13 cellular contexts compared by ENCODE assay signal in the genomic region with DNA sequence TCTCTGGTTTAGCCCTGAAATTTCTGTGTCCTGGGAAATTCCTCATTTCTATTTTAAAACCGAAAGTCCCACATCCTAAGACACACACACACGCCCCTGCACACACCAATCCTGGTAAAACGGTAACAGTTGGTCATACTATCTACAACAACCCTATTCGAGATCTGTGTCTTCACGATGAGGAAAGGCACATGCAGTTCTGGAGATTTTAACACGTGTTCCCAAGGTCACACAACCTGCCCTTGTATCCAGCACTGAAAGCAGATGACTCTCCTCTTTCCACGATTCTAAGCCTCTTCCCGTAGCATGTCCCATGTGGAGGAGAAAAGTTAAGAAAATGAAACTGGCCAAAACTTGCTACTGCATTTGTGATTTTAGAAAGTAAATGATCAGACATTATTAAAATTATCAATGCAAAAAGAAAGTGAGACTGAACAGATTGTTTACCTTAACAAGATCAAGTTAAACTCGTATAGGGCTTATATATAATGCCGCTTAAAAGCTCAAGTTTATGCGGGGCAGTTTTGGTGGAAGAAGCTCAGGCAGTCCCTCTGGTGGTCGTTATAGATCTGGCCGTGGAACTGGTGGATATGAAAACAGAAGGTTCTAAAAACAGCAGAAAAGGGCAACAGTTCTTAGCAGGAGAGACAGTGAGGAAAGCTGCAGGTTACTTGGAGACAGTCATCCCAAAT. TPM values are rescaled to one million over a fixed set of nuclear protein-coding genes. Genes with fewer than 3 reads are reported as not detected.
DNase-seq lines count a peak whose midpoint lies in the region; ATAC-seq, FAIRE-seq and TF ChIP-seq lines count a peak whose summit lies in the region.
"Had no signal": no experiment of that assay in that cellular context is flagged by ENCODE, and none has a peak within 500 bp of the region (broad histone marks: within the 10 kb centered on the region; RNA-seq: fewer than 3 reads in every experiment).

No MANE protein-coding gene starts in this region.

- no peak overlapping the region for H3K27ac Mint-ChIP-seq in CD8-positive, alpha-beta memory T cell
- H3K27ac Mint-ChIP-seq: activated CD4-positive, alpha-beta T cell treated with anti-CD3 and anti-CD28 coated beads, Interleukin-2, amount 10 ng/mL, durations not matched to agents 7 days and 5 days had no signal

- H2BK120ac ChIP-seq in H1 (replicated peaks; ENCODE audit: low read depth, low read length): peak overlapping the region; percentile 88

- TF ChIP-seq EP300 in H1 (IDR thresholded peaks at IDR 0.05; ENCODE audit: borderline replicate concordance in 1 of 2, low read depth in 2 of 2, low read length in 2 of 2) (no peak), suprapubic skin (IDR thresholded peaks at IDR 0.05) (no peak)

- H4K8ac ChIP-seq in H1 (ENCODE audit: extremely low read depth, insufficient read depth, low read length): no peak overlapping the region

- H3K27ac ChIP-seq in H1 (ENCODE audit: low read depth, low read length) (no peak overlapping the region), suprapubic skin (no peak overlapping the region)
- no peak overlapping the region for H3K27ac ChIP-seq in CD8-positive, alpha-beta memory T cell (ENCODE audit: low read depth, low read length)
- H3K27ac ChIP-seq: spleen had no signal

- no peak overlapping the region for H4K5ac ChIP-seq in H1 (ENCODE audit: insufficient read length, low read depth, low read length)

- FAIRE-seq in H1 (lab: Jason Lieb, UNC): peak; percentile 66
- FAIRE-seq: islet of Langerhans had no signal

- no peak overlapping the region for H2BK15ac ChIP-seq in H1 (ENCODE audit: low read length)

- peak; percentile 33 to 50 for TF ChIP-seq RAD21 in H1 (IDR thresholded peaks at IDR 0.05 in 1 of 2, conservative IDR thresholded peaks at IDR 0.05 in 1 of 2; ENCODE audit: low read depth in 2 of 2, low read length in 2 of 2)

- peaks cover 2 to 9% (median 5%) of the 10 kb centered on the region in 4 experiments; a peak in 6 of 7 replicates for H3K4me1 ChIP-seq in H1 (replicated peaks in 1 of 4; ENCODE audit: control insufficient read depth in 3 of 4, insufficient read depth in 4 of 4, low read length in 3 of 4)
- no peaks in the 10 kb centered on the region for H3K4me1 ChIP-seq in suprapubic skin
- no peaks in the 10 kb centered on the region for H3K4me1 ChIP-seq in CD8-positive, alpha-beta memory T cell (ENCODE audit: insufficient read depth, low read length)

- no peak overlapping the region for H3K4me3 Mint-ChIP-seq in CD8-positive, alpha-beta memory T cell
- H3K4me3 Mint-ChIP-seq: activated CD4-positive, alpha-beta T cell treated with anti-CD3 and anti-CD28 coated beads, Interleukin-2, amount 10 ng/mL, durations not matched to agents 7 days and 5 days had no signal

- H2AFZ ChIP-seq in H1 (ENCODE audit: low read length): no peak overlapping the region

- peak; percentile 22 to 49 for DNase-seq in NOMO-1 (lab: John Stamatoyannopoulos, UW; ENCODE audit: unreplicated experiment in 2 of 2)
- no peak for DNase-seq in NOMO-1 treated with dmso at 0.1 percent for 144 hours (lab: John Stamatoyannopoulos, UW; ENCODE audit: unreplicated experiment)
- DNase-seq in NOMO-1 treated with DMSO at 0.1 percent for 48 hours (lab: John Stamatoyannopoulos, UW; ENCODE audit: unreplicated experiment): peak; percentile 54
- DNase-seq in H1 (ENCODE audit: low read depth in 1 of 2, low spot score in 2 of 2): no peak
- DNase-seq in suprapubic skin (ENCODE audit: low spot score in 2 of 2): no peak
- no peak for DNase-seq in CD8-positive, alpha-beta memory T cell
- no peak for DNase-seq in NCI-H524 (lab: John Stamatoyannopoulos, UW)
- DNase-seq: activated CD4-positive, alpha-beta T cell treated with anti-CD3 and anti-CD28 coated beads, Interleukin-2, amount 10 ng/mL, durations not matched to agents 7 days and 5 days; cerebellar nuclear complex; spleen had no signal

- H3K14ac ChIP-seq in H1 (ENCODE audit: insufficient read length): no peak overlapping the region

- no peak overlapping the region for H3K18ac ChIP-seq in H1 (ENCODE audit: extremely low read depth, low read length)

- H3K23me2 ChIP-seq in H1 (ENCODE audit: low read depth, low read length): no peaks in the 10 kb centered on the region

- TF ChIP-seq POLR2A in H1 (IDR thresholded peaks at IDR 0.05; ENCODE audit: control extremely low read depth in 1 of 2, low read depth in 2 of 2, low read length in 2 of 2) (no peak), suprapubic skin (IDR thresholded peaks at IDR 0.05) (no peak)

- 69% methylated on average over 13 of the region's 13 CpGs; no CpG with 5 or more reads in 1 of the 2 experiments for WGBS in H1 (ENCODE audit: extremely low coverage in 1 of 2, insufficient coverage in 1 of 2, insufficient read length in 1 of 2, insufficient replicate concordance in 2 of 2, low coverage in 1 of 2, low lambda C conversion rate in 2 of 2, missing lambda C conversion rate in 1 of 2), 2 experiments
- WGBS in suprapubic skin: 42% methylated on average over 13 of the region's 13 CpGs

- H3K79me2 ChIP-seq in H1 (ENCODE audit: control insufficient read depth in 1 of 2, insufficient read depth in 2 of 2, low read length in 2 of 2): no peaks in the 10 kb centered on the region

- H4K91ac ChIP-seq in H1 (replicated peaks; ENCODE audit: insufficient read length, low read length): peak overlapping the region; percentile 93

- no peak overlapping the region for H3K23ac ChIP-seq in H1 (ENCODE audit: insufficient read length)

- peak overlapping the region in 1 of 4 experiments; percentile 10; a peak in 1 of 7 replicates for H3K9ac ChIP-seq in H1 (replicated peaks in 1 of 4; ENCODE audit: extremely low read depth in 1 of 4, low read depth in 3 of 4, low read length in 3 of 4)

- no peak overlapping the region for H3K4me2 ChIP-seq in H1 (ENCODE audit: insufficient read depth in 1 of 2, low read depth in 2 of 2, low read length in 2 of 2)

- no peaks in the 10 kb centered on the region for H3K79me1 ChIP-seq in H1 (ENCODE audit: low read depth, low read length)

- H3K4me1 Mint-ChIP-seq in CD8-positive, alpha-beta memory T cell: peaks cover 0 to 5% (median 0%) of the 10 kb centered on the region in 3 donors

- no peaks in the 10 kb centered on the region for H3K9me3 ChIP-seq in H1 (ENCODE audit: insufficient read depth in 2 of 2, low read depth in 1 of 2, low read length in 1 of 2)
- H3K9me3 ChIP-seq in suprapubic skin: no peaks in the 10 kb centered on the region
- no peaks in the 10 kb centered on the region for H3K9me3 ChIP-seq in CD8-positive, alpha-beta memory T cell (ENCODE audit: low read length)
- H3K9me3 ChIP-seq: spleen had no signal

- H3K4ac ChIP-seq in H1 (replicated peaks; ENCODE audit: insufficient read length, low read depth, low read length): peak overlapping the region; percentile 94

- no peak for ATAC-seq in HG03378 (IDR thresholded peaks at IDR 0.05; ENCODE audit: unreplicated experiment)

- no peaks in the 10 kb centered on the region for H3K27me3 ChIP-seq in H1 (replicated peaks in 1 of 4; ENCODE audit: control insufficient read depth in 3 of 4, extremely low read depth in 1 of 4, insufficient read depth in 3 of 4, low read length in 3 of 4)
- peaks cover 23% of the 10 kb centered on the region for H3K27me3 ChIP-seq in suprapubic skin
- H3K27me3 ChIP-seq in CD8-positive, alpha-beta memory T cell (ENCODE audit: insufficient read depth, low read length, poor library complexity, severe bottlenecking): no peaks in the 10 kb centered on the region

- H3K9me3 Mint-ChIP-seq in CD8-positive, alpha-beta memory T cell: no peaks in the 10 kb centered on the region
- H3K9me3 Mint-ChIP-seq: activated CD4-positive, alpha-beta T cell treated with anti-CD3 and anti-CD28 coated beads, Interleukin-2, amount 10 ng/mL, durations not matched to agents 7 days and 5 days had no signal

- H2AK5ac ChIP-seq in H1 (ENCODE audit: low read depth, low read length): 0 out of 2 replicates have a peak overlapping the region, but pooled peaks have one; percentile 3

- no peaks in the 10 kb centered on the region for H3K36me3 ChIP-seq in H1 (ENCODE audit: control insufficient read depth in 2 of 4, insufficient read depth in 4 of 4, low read length in 3 of 4)
- H3K36me3 ChIP-seq in suprapubic skin: no peaks in the 10 kb centered on the region
- no peaks in the 10 kb centered on the region for H3K36me3 ChIP-seq in CD8-positive, alpha-beta memory T cell (ENCODE audit: insufficient read depth, low read length)
- H3K36me3 ChIP-seq: spleen had no signal

- H3K36me3 Mint-ChIP-seq in CD8-positive, alpha-beta memory T cell: peaks cover 0 to 2% (median 0%) of the 10 kb centered on the region in 3 donors

- H2BK12ac ChIP-seq in H1 (ENCODE audit: low read depth, low read length): peak overlapping the region; percentile 55

- H3K4me3 ChIP-seq in H1 (ENCODE audit: extremely low read depth in 1 of 4, insufficient read depth in 2 of 4, low read depth in 3 of 4, low read length in 4 of 4): no peak overlapping the region
- H3K4me3 ChIP-seq in suprapubic skin: peak overlapping the region; percentile 18
- H3K4me3 ChIP-seq in CD8-positive, alpha-beta memory T cell (ENCODE audit: low read length): no peak overlapping the region
- H3K4me3 ChIP-seq: spleen had no signal

- H3K56ac ChIP-seq in H1 (replicated peaks; ENCODE audit: insufficient read length, low read depth, low read length): no peak overlapping the region

- H4K20me1 ChIP-seq in H1 (replicated peaks in 1 of 2; ENCODE audit: control insufficient read depth in 1 of 2, insufficient read depth in 2 of 2, low read length in 2 of 2): no peaks in the 10 kb centered on the region

- POLR2A ChIA-PET in H1 (lab: Charles Lee; ENCODE audit: partially characterized antibody): interaction anchor here (0.7 to 1.0 kb wide), 4 partner anchors 12 to 248 kb away, joined by 3 to 4 read pairs (median 4); no protein-coding TSS in a partner anchor
- POLR2A ChIA-PET in CD8-positive, alpha-beta memory T cell (lab: Charles Lee): no interaction called here

- peak overlapping the region; percentile 60; the same call in 1 of the 2 replicates for H2BK5ac ChIP-seq in H1 (ENCODE audit: low read depth, low read length)

- 0 out of 2 replicates have a peak overlapping the region, but pooled peaks have one; percentile 10 for H2BK20ac ChIP-seq in H1 (ENCODE audit: low read length)

- TF ChIP-seq CTCF in H1 (IDR thresholded peaks at IDR 0.05; ENCODE audit: control extremely low read depth in 1 of 3, insufficient read depth in 1 of 3, low read depth in 1 of 3, low read length in 3 of 3) (peak; percentile 24 to 58 (median 44)), suprapubic skin (IDR thresholded peaks at IDR 0.05) (no peak)

- peaks cover 15 to 33% of the 10 kb centered on the region in 2 donors for H3K27me3 Mint-ChIP-seq in CD8-positive, alpha-beta memory T cell

- CTCF ChIA-PET in H1 (lab: Charles Lee; ENCODE audit: partially characterized antibody): interaction anchor here (0.6 to 6.2 kb wide), 20 partner anchors 9 to 259 kb away, joined by 3 to 36 read pairs (median 4); a partner anchor contains a TSS
- CTCF ChIA-PET in CD8-positive, alpha-beta memory T cell (lab: Charles Lee): interaction anchor here (1.0 kb wide), 2 partner anchors 178 to 236 kb away, joined by 3 read pairs; no protein-coding TSS in a partner anchor

RNA-seq across cellular contexts. Expression of a gene that starts 32.7 kb away (rescaled TPM):
- 0.65 TPM in 1 of 2 replicates, not detected in the other for total RNA-seq in H1 (2021; fragmentation: NEBNext Ultra II Directional; extraction: Animal tissue kit (Norgen Biotek cat#: 25700))
- 0.12 and 0.17 TPM in 2 replicates for polyA plus RNA-seq in H1 (2011; rRNA removed)
- polyA plus RNA-seq in H1 (2011; cell fraction: cytosol; rRNA removed): 0.36 TPM
- polyA plus RNA-seq in H1 (2011; cell fraction: nucleus; rRNA removed): 0.34 TPM
- polyA plus RNA-seq in H1 (2012, experiment 1 of 2): 0.36 to 0.58 TPM in 2 of 4 replicates, not detected in the others
- not detected for polyA plus RNA-seq in H1 (2012, experiment 2 of 2)
- 2.7 TPM for polyA plus RNA-seq in H1 (2013, experiment 1 of 2)
- polyA plus RNA-seq in H1 (2013, experiment 2 of 2): 3.8 TPM
- not detected in 2 replicates for polyA minus RNA-seq in H1 (2011; rRNA and poly(A)+ RNA removed)
- not detected for polyA minus RNA-seq in H1 (2011; cell fraction: cytosol; rRNA and poly(A)+ RNA removed)
- not detected for polyA minus RNA-seq in H1 (2011; cell fraction: nucleus; rRNA and poly(A)+ RNA removed)
- total RNA-seq in suprapubic skin: not detected
- total RNA-seq in CD8-positive, alpha-beta memory T cell: not detected
- not detected for polyA plus RNA-seq in CD8-positive, alpha-beta memory T cell
- total RNA-seq: activated CD4-positive, alpha-beta T cell treated with anti-CD3 and anti-CD28 coated beads, Interleukin-2, amount 10 ng/mL, durations not matched to agents 7 days and 5 days had no signal

RNA-seq across cellular contexts. Expression of a gene that starts 39.6 kb away (rescaled TPM):
- 1.2 and 1.4 TPM in 2 replicates for total RNA-seq in H1 (2021; fragmentation: NEBNext Ultra II Directional; extraction: Animal tissue kit (Norgen Biotek cat#: 25700))
- 1.6 and 2.9 TPM in 2 replicates for polyA plus RNA-seq in H1 (2011; rRNA removed)
- 1.8 TPM for polyA plus RNA-seq in H1 (2011; cell fraction: cytosol; rRNA removed)
- polyA plus RNA-seq in H1 (2011; cell fraction: nucleus; rRNA removed): 4.3 TPM
- polyA plus RNA-seq in H1 (2012, experiment 1 of 2): 1.1 to 1.9 TPM (median 1.5 TPM) in 4 replicates
- 0.81 TPM for polyA plus RNA-seq in H1 (2012, experiment 2 of 2)
- polyA plus RNA-seq in H1 (2013, experiment 1 of 2): 2.3 TPM
- polyA plus RNA-seq in H1 (2013, experiment 2 of 2): 2.1 TPM
- 0.22 and 0.25 TPM in 2 replicates for polyA minus RNA-seq in H1 (2011; rRNA and poly(A)+ RNA removed)
- polyA minus RNA-seq in H1 (2011; cell fraction: cytosol; rRNA and poly(A)+ RNA removed): not detected
- 0.80 TPM for polyA minus RNA-seq in H1 (2011; cell fraction: nucleus; rRNA and poly(A)+ RNA removed)
- not detected for total RNA-seq in suprapubic skin
- not detected for total RNA-seq in CD8-positive, alpha-beta memory T cell
- not detected for polyA plus RNA-seq in CD8-positive, alpha-beta memory T cell
- total RNA-seq: activated CD4-positive, alpha-beta T cell treated with anti-CD3 and anti-CD28 coated beads, Interleukin-2, amount 10 ng/mL, durations not matched to agents 7 days and 5 days; spleen had no signal
- polyA plus RNA-seq: spleen had no signal

RNA-seq across cellular contexts. Expression of a gene that starts 50.1 kb away (rescaled TPM):
- not detected in 2 replicates for total RNA-seq in H1 (2021; fragmentation: NEBNext Ultra II Directional; extraction: Animal tissue kit (Norgen Biotek cat#: 25700))
- not detected in 2 replicates for polyA plus RNA-seq in H1 (2011; rRNA removed)
- polyA plus RNA-seq in H1 (2011; cell fraction: cytosol; rRNA removed): not detected
- polyA plus RNA-seq in H1 (2011; cell fraction: nucleus; rRNA removed): not detected
- polyA plus RNA-seq in H1 (2012, experiment 1 of 2): not detected in 4 replicates
- polyA plus RNA-seq in H1 (2012, experiment 2 of 2): not detected
- polyA plus RNA-seq in H1 (2013, experiment 1 of 2): not detected
- not detected for polyA plus RNA-seq in H1 (2013, experiment 2 of 2)
- polyA minus RNA-seq in H1 (2011; rRNA and poly(A)+ RNA removed): not detected in 2 replicates
- not detected for polyA minus RNA-seq in H1 (2011; cell fraction: cytosol; rRNA and poly(A)+ RNA removed)
- not detected for polyA minus RNA-seq in H1 (2011; cell fraction: nucleus; rRNA and poly(A)+ RNA removed)
- not detected for total RNA-seq in suprapubic skin
- total RNA-seq in CD8-positive, alpha-beta memory T cell: not detected
- not detected for polyA plus RNA-seq in CD8-positive, alpha-beta memory T cell
- total RNA-seq: activated CD4-positive, alpha-beta T cell treated with anti-CD3 and anti-CD28 coated beads, Interleukin-2, amount 10 ng/mL, durations not matched to agents 7 days and 5 days had no signal
- polyA plus RNA-seq: spleen, thymus had no signal

Comparison
In these comparisons a context has a peak if more than half of its experiments do, and no peak if none do; other contexts are left out.
1. DNase-seq: peak in NOMO-1 (2 of 2) and NOMO-1 treated with DMSO at 0.1 percent for 48 hours (single experiment); none in NOMO-1 treated with dmso at 0.1 percent for 144 hours (single experiment), H1 (0 of 2), suprapubic skin (0 of 2), CD8-positive, alpha-beta memory T cell (0 of 5) and NCI-H524 (0 of 2).
2. CTCF ChIP-seq: peak in H1 (3 of 3); none in suprapubic skin (0 of 2).